ENCODE assay signal across 15 cellular contexts in genomic region chr6:40397287-40398033, GRCh38.
DNase-seq lines count a peak whose midpoint lies in the region; ATAC-seq, FAIRE-seq and TF ChIP-seq lines count a peak whose summit lies in the region.
"Had no signal": no experiment of that assay in that cellular context is flagged by ENCODE, and none has a peak within 500 bp of the region (broad histone marks: within the 10 kb centered on the region; RNA-seq: fewer than 3 reads in every experiment).

No MANE protein-coding gene starts in this region.

- H3K27me3 ChIP-seq in heart right ventricle (peaks cover 0 to 7% (median 0%) of the 10 kb centered on the region in 7 donors), dorsolateral prefrontal cortex (no peaks in the 10 kb centered on the region)

- WGBS in heart right ventricle, 2 donors = 87 to 94% methylated on average over 6 of the region's 6 CpGs

- H3K36me3 ChIP-seq in heart right ventricle = no peaks in the 10 kb centered on the region

- intact Hi-C loops in cardiac septum (cut with DNase I) = no loop called here
- intact Hi-C loops in heart right ventricle (cut with DNase I) = no loop called here
- intact Hi-C loops in dorsolateral prefrontal cortex (cut with DNase I) = no loop called here
- intact Hi-C loops in sciatic nerve (cut with DNase I) = no loop called here
- intact Hi-C loops in CD14-positive monocyte (cut with micrococcal nuclease) = no loop called here

- no peak overlapping the region for H3K4me3 Mint-ChIP-seq in CD14-positive monocyte

- no peaks in the 10 kb centered on the region for H3K36me3 Mint-ChIP-seq in CD14-positive monocyte

- no peak overlapping the region for H3K27ac Mint-ChIP-seq in CD14-positive monocyte

- H3K4me1 ChIP-seq in heart right ventricle = no peaks in the 10 kb centered on the region
- H3K4me1 ChIP-seq: Caco-2 had no signal

- TF ChIP-seq POLR2A in GM12891 (IDR thresholded peaks at IDR 0.05; ENCODE audit: low read depth, low read length) = no peak

- no peaks in the 10 kb centered on the region for H3K9me3 ChIP-seq in heart right ventricle
- H3K9me3 ChIP-seq: Caco-2 had no signal

- no peak for FAIRE-seq in GM12891 (lab: Jason Lieb, UNC)

- H3K4me1 Mint-ChIP-seq in CD14-positive monocyte = no peaks in the 10 kb centered on the region

- DNase-seq in cardiac septum (ENCODE audit: low spot score) = peak; percentile 64
- no peak for DNase-seq in heart right ventricle
- DNase-seq in dorsolateral prefrontal cortex = peak in 2 of 10 donors; percentile 80 to 81
- no peak for DNase-seq in sciatic nerve (ENCODE audit: low spot score)
- DNase-seq in GM12891 (ENCODE audit: insufficient read length, low spot score) = no peak
- DNase-seq in CD14-positive monocyte (ENCODE audit: low spot score) = no peak
- DNase-seq in NCI-H526 treated with DMSO at 0.1 percent for 48 hours (lab: John Stamatoyannopoulos, UW) = no peak
- DNase-seq: C1 segment of cervical spinal cord, Caco-2, DMS153, H7, Karpas-422, MM.1S, NCI-H1092 treated with DMSO at 0.1 percent for 48 hours, NCI-H345 had no signal

- H3K27ac ChIP-seq in heart right ventricle (no peak overlapping the region), dorsolateral prefrontal cortex (peak overlapping the region in 34 of 59 donors; percentile 14 to 78 (median 52))

- H3K4me3 ChIP-seq in heart right ventricle (no peak overlapping the region), dorsolateral prefrontal cortex (no peak overlapping the region)

- H3K27me3 Mint-ChIP-seq in CD14-positive monocyte (ENCODE audit: low read depth in 3 of 3) = peaks cover 0 to 6% (median 6%) of the 10 kb centered on the region in 3 donors

- peaks cover 0 to 8% (median 0%) of the 10 kb centered on the region in 7 donors for H3K9me3 Mint-ChIP-seq in CD14-positive monocyte

- ATAC-seq in heart right ventricle (no peak), sciatic nerve (peak; percentile 50)

- TF ChIP-seq CTCF in heart right ventricle (IDR thresholded peaks at IDR 0.05) (no peak), dorsolateral prefrontal cortex (IDR thresholded peaks at IDR 0.05 in 54 of 56, conservative IDR thresholded peaks at IDR 0.05 in 2 of 56; ENCODE audit: low read depth in 1 of 56, partially characterized antibody in 56 of 56) (no peak), CD14-positive monocyte (IDR thresholded peaks at IDR 0.05) (no peak)

TF ChIP-seq in GM12891, 5 proteins besides CTCF, POLR2A, EP300 and RAD21:
- no peak for TF ChIP-seq SPI1 (IDR thresholded peaks at IDR 0.05; ENCODE audit: low read depth, low read length)
TF ChIP-seq in GM12891: peak in this region for 0.

Comparison
In these comparisons a context has a peak if more than half of its experiments do, and no peak if none do; other contexts are left out.
1. H3K27ac ChIP-seq: peak in dorsolateral prefrontal cortex (34 of 59); none in heart right ventricle (0 of 10).